In the genomic region with DNA sequence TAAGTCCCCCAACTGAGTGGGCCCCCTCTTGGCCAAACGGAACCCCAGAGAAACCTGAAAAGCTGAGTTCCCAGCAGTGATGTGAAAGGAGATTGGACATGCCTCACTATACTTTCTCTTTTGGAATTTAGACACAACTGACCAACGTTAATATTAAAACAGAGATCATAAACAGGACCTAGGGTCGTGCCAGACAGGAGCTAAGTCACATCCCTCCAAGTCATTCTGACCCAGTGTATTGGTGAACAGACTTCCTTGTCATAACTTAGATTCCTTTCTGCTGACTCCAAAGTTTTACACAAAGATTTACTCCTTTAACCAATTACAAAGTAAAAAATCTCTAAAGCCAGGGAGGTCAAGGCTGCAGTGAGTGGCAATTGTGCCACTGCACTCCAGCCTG, we compare ENCODE assay signal across 1 cellular context.
A peak's percentile ranks its signal among the peaks of the same experiment; 100 is the strongest.
TF ChIP-seq lines count a peak whose summit lies in the region.

No MANE protein-coding gene starts in this region.

TF ChIP-seq in IMR-90, 13 proteins besides CTCF, POLR2A, EP300 and RAD21 (continued from another document):
- peak; percentile 55; the same call in 1 of the 2 replicates for TF ChIP-seq MAFK (IDR thresholded peaks at IDR 0.05; ENCODE audit: low read depth, low read length)
- TF ChIP-seq MXI1 (IDR thresholded peaks at IDR 0.05; ENCODE audit: borderline replicate concordance, low read depth, low read length), result no peak
- no peak for TF ChIP-seq BHLHE40 (IDR thresholded peaks at IDR 0.05; ENCODE audit: low read depth, low read length)
- no peak for TF ChIP-seq CEBPB (IDR thresholded peaks at IDR 0.05; ENCODE audit: low read depth, low read length)
- no peak for TF ChIP-seq CHD1 (IDR thresholded peaks at IDR 0.05; ENCODE audit: low read depth, low read length)
- no peak for TF ChIP-seq MAZ (IDR thresholded peaks at IDR 0.05; ENCODE audit: borderline replicate concordance, low read depth, low read length)
- no peak for TF ChIP-seq FOS (IDR thresholded peaks at IDR 0.05; ENCODE audit: low read depth, low read length)
- TF ChIP-seq, protein P1, sequence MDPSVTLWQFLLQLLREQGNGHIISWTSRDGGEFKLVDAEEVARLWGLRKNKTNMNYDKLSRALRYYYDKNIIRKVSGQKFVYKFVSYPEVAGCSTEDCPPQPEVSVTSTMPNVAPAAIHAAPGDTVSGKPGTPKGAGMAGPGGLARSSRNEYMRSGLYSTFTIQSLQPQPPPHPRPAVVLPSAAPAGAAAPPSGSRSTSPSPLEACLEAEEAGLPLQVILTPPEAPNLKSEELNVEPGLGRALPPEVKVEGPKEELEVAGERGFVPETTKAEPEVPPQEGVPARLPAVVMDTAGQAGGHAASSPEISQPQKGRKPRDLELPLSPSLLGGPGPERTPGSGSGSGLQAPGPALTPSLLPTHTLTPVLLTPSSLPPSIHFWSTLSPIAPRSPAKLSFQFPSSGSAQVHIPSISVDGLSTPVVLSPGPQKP (IDR thresholded peaks at IDR 0.05; ENCODE audit: borderline replicate concordance, low read depth, low read length), result no peak
- TF ChIP-seq NFE2L2 (IDR thresholded peaks at IDR 0.05; ENCODE audit: low read depth, low read length), result peak; percentile 56; the same call in 1 of the 2 replicates
- TF ChIP-seq, protein P2, sequence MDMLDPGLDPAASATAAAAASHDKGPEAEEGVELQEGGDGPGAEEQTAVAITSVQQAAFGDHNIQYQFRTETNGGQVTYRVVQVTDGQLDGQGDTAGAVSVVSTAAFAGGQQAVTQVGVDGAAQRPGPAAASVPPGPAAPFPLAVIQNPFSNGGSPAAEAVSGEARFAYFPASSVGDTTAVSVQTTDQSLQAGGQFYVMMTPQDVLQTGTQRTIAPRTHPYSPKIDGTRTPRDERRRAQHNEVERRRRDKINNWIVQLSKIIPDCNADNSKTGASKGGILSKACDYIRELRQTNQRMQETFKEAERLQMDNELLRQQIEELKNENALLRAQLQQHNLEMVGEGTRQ (IDR thresholded peaks at IDR 0.05; ENCODE audit: low read depth, low read length), result no peak
- no peak for TF ChIP-seq SMC3 (IDR thresholded peaks at IDR 0.05; ENCODE audit: low read depth, low read length)
- no peak for TF ChIP-seq RFX5 (IDR thresholded peaks at IDR 0.05; ENCODE audit: low read depth, low read length)
